Comparison of ENCODE assay signal across 1 cellular context in genomic region chr5:7907612-7908011, GRCh38.
A peak's percentile ranks its signal among the peaks of the same experiment; 100 is the strongest.
TF ChIP-seq lines count a peak whose summit lies in the region.

No MANE protein-coding gene starts in this region.

TF ChIP-seq in HepG2, 621 proteins besides CTCF, POLR2A, EP300 and RAD21:
- TF ChIP-seq NPAS2 (CRISPR knock-in tag; IDR thresholded peaks at IDR 0.05; ENCODE audit: borderline replicate concordance) (no peak), MAFF (IDR thresholded peaks at IDR 0.05; ENCODE audit: low read depth, low read length) (peak; percentile 56; the same call in 1 of the 2 replicates), U2AF2 (IDR thresholded peaks at IDR 0.05; ENCODE audit: low read depth, low read length) (no peak), ZNF646 (CRISPR knock-in tag; IDR thresholded peaks at IDR 0.05) (no peak), SP1 (IDR thresholded peaks at IDR 0.05) (no peak), SP1 (CRISPR knock-in tag; IDR thresholded peaks at IDR 0.05) (no peak), MAFK (conservative IDR thresholded peaks at IDR 0.05 in 1 of 2, IDR thresholded peaks at IDR 0.05 in 1 of 2; ENCODE audit: low read length in 2 of 2) (peak; percentile 46 to 78; a peak in 3 of 4 replicates), ZNF383 (CRISPR knock-in tag; IDR thresholded peaks at IDR 0.05; ENCODE audit: borderline replicate concordance) (no peak)
